9 cellular contexts compared by ENCODE assay signal in genomic region chr9:111691686-111692329, GRCh38. TPM values are rescaled to one million over a fixed set of nuclear protein-coding genes. Genes with fewer than 3 reads are reported as not detected.
DNase-seq lines count a peak whose midpoint lies in the region; ATAC-seq and TF ChIP-seq lines count a peak whose summit lies in the region.
"Had no signal": no experiment of that assay in that cellular context is flagged by ENCODE, and none has a peak within 500 bp of the region (broad histone marks: within the 10 kb centered on the region; RNA-seq: fewer than 3 reads in every experiment).

No MANE protein-coding gene starts in this region.

- H3K27ac ChIP-seq in RWPE1: no peak overlapping the region

- in situ Hi-C loops in Caki2 (cut with HindIII; ENCODE audit: low pct_unique_long_range_greater_than_20kb, low sequenced_read_pairs): no loop called here

- DNase-seq in Caki2 (ENCODE audit: low read depth) (peak; percentile 43), HS-5 (ENCODE audit: low read depth) (peak; percentile 10), RWPE1 (ENCODE audit: low spot score) (peak; percentile 64), foreskin melanocyte (peak; percentile 55)

- ATAC-seq in GM21381 (IDR thresholded peaks at IDR 0.05; ENCODE audit: unreplicated experiment) (no peak), HG03342 (IDR thresholded peaks at IDR 0.05; ENCODE audit: unreplicated experiment) (no peak), GM19328 (IDR thresholded peaks at IDR 0.05; ENCODE audit: unreplicated experiment) (no peak), HG03520 (IDR thresholded peaks at IDR 0.05; ENCODE audit: unreplicated experiment) (no peak)
- ATAC-seq: naive thymus-derived CD8-positive, alpha-beta T cell had no signal

- POLR2A ChIA-PET in RWPE1 (lab: Yijun Ruan, JAX; ENCODE audit: low non-redundant PET): no interaction called here

- CTCF ChIA-PET in RWPE1 (lab: Yijun Ruan, JAX): interaction anchor here (0.5 to 1.2 kb wide), 5 partner anchors 9 to 110 kb away, joined by 3 to 4 read pairs (median 3); no protein-coding TSS in a partner anchor

- peak; percentile 80 for TF ChIP-seq CTCF in RWPE1 (conservative IDR thresholded peaks at IDR 0.05; ENCODE audit: low read depth)

RNA-seq across cellular contexts. Expression of gene GNG10, which starts 30.4 kb away (rescaled TPM):
- 78.1 and 89.8 TPM in 2 replicates for total RNA-seq in Caki2 (2014; rRNA removed; shearing (Covaris generic); ENCODE audit: low replicate concordance)

Comparison
In these comparisons a context has a peak if more than half of its experiments do, and no peak if none do; other contexts are left out.
1. DNase-seq: peak in every context shown above with its lines; median percentile 64 in RWPE1; 55 in foreskin melanocyte; 43 in Caki2; 10 in HS-5.